Comparison of ENCODE assay signal across 9 cellular contexts in the genomic region with DNA sequence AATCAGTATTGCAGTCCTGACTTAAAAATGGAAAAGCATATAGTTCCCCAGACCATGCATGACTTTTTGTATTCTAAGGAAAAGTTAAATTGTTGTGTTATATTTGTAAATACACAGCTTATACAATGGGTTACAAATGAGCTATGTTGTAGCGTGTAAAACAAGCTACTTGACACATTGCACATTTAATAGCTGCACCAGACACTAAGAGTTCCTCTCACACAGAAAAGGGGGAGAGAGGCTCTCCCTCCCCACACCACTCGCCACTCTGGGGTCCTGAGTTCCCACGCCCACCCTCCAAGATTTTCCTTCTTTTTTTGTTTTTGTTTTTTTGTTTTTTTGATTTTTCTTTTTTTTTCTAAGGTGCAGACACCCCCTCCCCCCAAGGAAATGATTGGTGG. TPM values are rescaled to one million over a fixed set of nuclear protein-coding genes. Genes with fewer than 3 reads are reported as not detected.
DNase-seq lines count a peak whose midpoint lies in the region; ATAC-seq and TF ChIP-seq lines count a peak whose summit lies in the region.
"Had no signal": no experiment of that assay in that cellular context is flagged by ENCODE, and none has a peak within 500 bp of the region (broad histone marks: within the 10 kb centered on the region; RNA-seq: fewer than 3 reads in every experiment).

No MANE protein-coding gene starts in this region.

- intact Hi-C loops in PC-3 (cut with micrococcal nuclease) = loop anchor here (5.0 kb wide), 2 partner anchors 531 to 581 kb away; no protein-coding TSS in a partner anchor
- intact Hi-C loops in left lung (cut with DNase I) = no loop called here

- peaks cover 65% of the 10 kb centered on the region for H3K4me1 ChIP-seq in PC-3 (ENCODE audit: insufficient read depth, low read length)
- peaks cover 65 to 82% of the 10 kb centered on the region in 2 donors for H3K4me1 ChIP-seq in left lung
- peaks cover 64% of the 10 kb centered on the region for H3K4me1 ChIP-seq in stomach smooth muscle (ENCODE audit: control insufficient read depth, insufficient read depth, low read length)

- no peaks in the 10 kb centered on the region for H3K9me2 ChIP-seq in PC-3 (replicated peaks; ENCODE audit: low read length)

- peak overlapping the region; percentile 98 for H3K27ac ChIP-seq in PC-3 (ENCODE audit: low read length)
- peak overlapping the region; percentile 100 for H3K27ac ChIP-seq in left lung
- peak overlapping the region; percentile 99 for H3K27ac ChIP-seq in stomach smooth muscle (ENCODE audit: low read length)

- CTCF ChIA-PET in PC-3 (lab: Charles Lee) = no interaction called here

- H4K20me1 ChIP-seq in PC-3 (ENCODE audit: low read length) = peaks cover 55% of the 10 kb centered on the region

- H3K9ac ChIP-seq in PC-3 (ENCODE audit: low read length) (no peak overlapping the region), stomach smooth muscle (ENCODE audit: low read length in 2 of 2) (peak overlapping the region in 1 of 2 donors; percentile 8)

- peaks cover 58% of the 10 kb centered on the region for H3K79me2 ChIP-seq in PC-3 (ENCODE audit: low read length)

- no peak for ATAC-seq in PC-3
- ATAC-seq in left lung = no peak
- no peak for ATAC-seq in GM19035 (IDR thresholded peaks at IDR 0.05; ENCODE audit: unreplicated experiment)
- ATAC-seq in HG02870 (IDR thresholded peaks at IDR 0.05; ENCODE audit: unreplicated experiment) = no peak

- H3K9me3 ChIP-seq in PC-3 (ENCODE audit: low read length) (no peaks in the 10 kb centered on the region), left lung (no peaks in the 10 kb centered on the region), stomach smooth muscle (ENCODE audit: control insufficient read depth in 2 of 2, low read length in 2 of 2) (no peaks in the 10 kb centered on the region)

- POLR2A ChIA-PET in PC-3 (lab: Charles Lee; ENCODE audit: unreplicated experiment) = no interaction called here

- H3K4me2 ChIP-seq in PC-3 (ENCODE audit: low read length) = peak overlapping the region; percentile 88

- BruUV-seq in PC-3 (replicated peaks; lab: Mats Ljungman, UMichigan) = no TSS peak

- peak overlapping the region; percentile 96; the same call in 1 of the 2 replicates for H3K4me3 ChIP-seq in PC-3 (ENCODE audit: low read length)
- peak overlapping the region in 1 of 2 donors; percentile 66 for H3K4me3 ChIP-seq in left lung
- H3K4me3 ChIP-seq in stomach smooth muscle (ENCODE audit: low read length in 2 of 2) = peak overlapping the region; percentile 96 to 98

- no peak for TF ChIP-seq CTCF in PC-3 (conservative IDR thresholded peaks at IDR 0.05; ENCODE audit: low read depth, low read length)
- TF ChIP-seq CTCF in left lung (IDR thresholded peaks at IDR 0.05) = no peak

- H3K27me3 ChIP-seq in PC-3 (ENCODE audit: low read length) = no peaks in the 10 kb centered on the region
- H3K27me3 ChIP-seq in left lung = no peaks in the 10 kb centered on the region
- no peaks in the 10 kb centered on the region for H3K27me3 ChIP-seq in stomach smooth muscle (ENCODE audit: control insufficient read depth in 1 of 2, insufficient read depth in 2 of 2, low read length in 2 of 2)

- no peak overlapping the region for H2AFZ ChIP-seq in PC-3 (ENCODE audit: low read length)

- peaks cover 3% of the 10 kb centered on the region for H3F3A ChIP-seq in PC-3 (ENCODE audit: low read length, unreplicated experiment)

- H3K36me3 ChIP-seq in PC-3 (ENCODE audit: low read depth, low read length) (peaks cover 64% of the 10 kb centered on the region), left lung (peaks cover 10 to 87% of the 10 kb centered on the region in 2 donors), stomach smooth muscle (ENCODE audit: control insufficient read depth in 2 of 2, insufficient read depth in 2 of 2, low read length in 2 of 2) (peaks cover 43 to 50% of the 10 kb centered on the region in 2 donors)

- DNase-seq in PC-3 = no peak
- peak; percentile 38 for DNase-seq in astrocyte of the hippocampus (ENCODE audit: low read depth, low spot score)
- DNase-seq in left lung = no peak
- no peak for DNase-seq in OCI-M1 (lab: John Stamatoyannopoulos, UW)
- DNase-seq: cerebellar nuclear complex, retina had no signal

RNA-seq across cellular contexts. Expression of a gene that starts 6.3 kb away (rescaled TPM):
- total RNA-seq in PC-3 (2014; rRNA removed) (94.5 and 112 TPM in 2 replicates), left lung (100 to 1,000 TPM; 158 to 217 TPM)
